ENCODE assay signal across 1 cellular context in genomic region chr20:10863337-10864060, GRCh38.
TF ChIP-seq lines count a peak whose summit lies in the region.

No MANE protein-coding gene starts in this region.

TF ChIP-seq in SK-N-SH, 30 proteins besides CTCF, POLR2A, EP300 and RAD21 (continued from another document):
- TF ChIP-seq REST (IDR thresholded peaks at IDR 0.05; ENCODE audit: low read depth, low read length): no peak
- no peak for TF ChIP-seq POLR2AphosphoS5 (IDR thresholded peaks at IDR 0.05; ENCODE audit: low read depth, low read length)
- no peak for TF ChIP-seq MXI1 (IDR thresholded peaks at IDR 0.05; ENCODE audit: low read depth, low read length)
- TF ChIP-seq MAX (IDR thresholded peaks at IDR 0.05; ENCODE audit: low read depth): no peak; the same call in 1 of the 2 replicates
- TF ChIP-seq RFX5 (IDR thresholded peaks at IDR 0.05; ENCODE audit: low read length): no peak
- TF ChIP-seq PBX3 (IDR thresholded peaks at IDR 0.05): peak; percentile 45; the same call in 1 of the 2 replicates
- TF ChIP-seq MEF2A (IDR thresholded peaks at IDR 0.05; ENCODE audit: borderline replicate concordance, low read depth): no peak
- TF ChIP-seq FOXM1 (IDR thresholded peaks at IDR 0.05; ENCODE audit: low read depth): no peak
- peak; percentile 85 for TF ChIP-seq JUND (IDR thresholded peaks at IDR 0.05)
